9 cellular contexts compared by ENCODE assay signal in the genomic region with DNA sequence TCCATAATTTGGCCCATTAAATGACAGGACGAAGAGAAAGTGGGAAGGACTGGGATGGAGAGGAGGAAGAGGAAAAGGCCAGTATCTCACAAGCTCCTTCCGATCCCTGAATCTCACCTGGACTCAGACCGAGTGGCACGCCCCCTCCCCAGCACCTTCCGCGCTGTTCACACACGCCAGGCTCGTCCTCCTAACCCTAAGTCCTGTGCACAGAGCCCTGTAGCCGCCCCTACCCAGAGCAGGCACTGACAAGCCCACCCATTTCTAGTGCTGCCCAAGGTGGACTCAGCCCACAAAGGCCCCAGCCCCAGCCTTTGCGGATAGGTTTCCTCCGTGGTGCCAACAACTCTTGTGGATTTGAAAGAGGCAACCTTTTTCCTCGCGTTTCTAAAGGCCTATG. TPM values are rescaled to one million over a fixed set of nuclear protein-coding genes. Genes with fewer than 3 reads are reported as not detected.
DNase-seq lines count a peak whose midpoint lies in the region; ATAC-seq and TF ChIP-seq lines count a peak whose summit lies in the region.
"Had no signal": no experiment of that assay in that cellular context is flagged by ENCODE, and none has a peak within 500 bp of the region (broad histone marks: within the 10 kb centered on the region; RNA-seq: fewer than 3 reads in every experiment).

No MANE protein-coding gene starts in this region.

- H3F3A ChIP-seq in SK-N-SH (replicated peaks; ENCODE audit: insufficient read depth): peaks cover 22% of the 10 kb centered on the region

- TF ChIP-seq EP300 in SK-N-SH (IDR thresholded peaks at IDR 0.05; ENCODE audit: borderline replicate concordance in 1 of 2, low read depth in 1 of 2, low read length in 1 of 2) (no peak), sigmoid colon (IDR thresholded peaks at IDR 0.05) (no peak)

- H3K4me1 ChIP-seq in SK-N-SH (ENCODE audit: control insufficient read depth in 1 of 2, insufficient read depth in 2 of 2, low read depth in 1 of 2, low read length in 1 of 2) (peaks cover 0 to 12% of the 10 kb centered on the region in 2 experiments; a peak in 1 of 4 replicates), iPS-15b (ENCODE audit: control insufficient read depth, insufficient read depth, low read length) (peaks cover 26% of the 10 kb centered on the region), sigmoid colon (peaks cover 0 to 16% (median 14%) of the 10 kb centered on the region in 4 donors)

- WGBS in SK-N-SH (ENCODE audit: low lambda C conversion rate): 23% methylated on average over 11 of the region's 13 CpGs
- WGBS in sigmoid colon, 2 donors: 39 to 70% methylated on average over 13 of the region's 13 CpGs

- H3K9me3 ChIP-seq in SK-N-SH (no peaks in the 10 kb centered on the region), iPS-15b (ENCODE audit: control insufficient read depth, insufficient read depth, low read length) (no peaks in the 10 kb centered on the region), sigmoid colon (no peaks in the 10 kb centered on the region)

- TF ChIP-seq POLR2A in sigmoid colon (IDR thresholded peaks at IDR 0.05): no peak

- peaks cover 12% of the 10 kb centered on the region; the same call in 1 of the 2 replicates for H3K79me2 ChIP-seq in SK-N-SH (ENCODE audit: insufficient read depth)

- H3K4me3 ChIP-seq in SK-N-SH (ENCODE audit: low read depth in 2 of 2, low read length in 1 of 2) (peak overlapping the region; percentile 50 to 63), iPS-15b (ENCODE audit: low read depth, low read length) (peak overlapping the region; percentile 83), sigmoid colon (peak overlapping the region in 3 of 4 donors; percentile 36 to 52 (median 42))

- no peak overlapping the region; the same call in 1 of the 2 replicates for H2AFZ ChIP-seq in SK-N-SH (ENCODE audit: low read depth)

- H3K9me2 ChIP-seq in SK-N-SH: no peaks in the 10 kb centered on the region

- intact Hi-C loops in sigmoid colon (cut with DNase I): no loop called here

- TF ChIP-seq CTCF in SK-N-SH (IDR thresholded peaks at IDR 0.05): no peak
- TF ChIP-seq CTCF in sigmoid colon (IDR thresholded peaks at IDR 0.05): no peak

- no peak for DNase-seq in SK-N-SH
- peak; percentile 16 for DNase-seq in astrocyte of the hippocampus (ENCODE audit: low read depth, low spot score)
- DNase-seq in sigmoid colon: no peak
- no peak for DNase-seq in glomerular visceral epithelial cell (ENCODE audit: extremely low spot score)
- DNase-seq in HuH-7.5 (ENCODE audit: low spot score): no peak
- DNase-seq in globus pallidus (ENCODE audit: low spot score): no peak
- DNase-seq: effector memory CD4-positive, alpha-beta T cell had no signal

- no peak for ATAC-seq in SK-N-SH treated with all-trans-retinoic acid at 6 μM for 48 hours

- H3K36me3 ChIP-seq in SK-N-SH (replicated peaks in 1 of 2; ENCODE audit: control insufficient read depth in 1 of 2, insufficient read depth in 2 of 2, low read length in 1 of 2) (no peaks in the 10 kb centered on the region), iPS-15b (ENCODE audit: control insufficient read depth, insufficient read depth, low read length) (no peaks in the 10 kb centered on the region), sigmoid colon (no peaks in the 10 kb centered on the region)

- TF ChIP-seq RAD21 in SK-N-SH (IDR thresholded peaks at IDR 0.05; ENCODE audit: low read length): no peak

- no peaks in the 10 kb centered on the region for H4K20me1 ChIP-seq in SK-N-SH (ENCODE audit: insufficient read depth)

- H3K9ac ChIP-seq in SK-N-SH (peak overlapping the region; percentile 45; the same call in 1 of the 2 replicates), iPS-15b (ENCODE audit: low read depth, low read length) (no peak overlapping the region)

- CTCF ChIA-PET in SK-N-SH (lab: Yijun Ruan, JAX): no interaction called here

- H3K4me2 ChIP-seq in SK-N-SH: peak overlapping the region; percentile 86

- POLR2A ChIA-PET in SK-N-SH (lab: Yijun Ruan, JAX): no interaction called here

- H3K27ac ChIP-seq in SK-N-SH (ENCODE audit: low read depth in 2 of 2, low read length in 1 of 2) (peak overlapping the region in 1 of 2 experiments; percentile 34; a peak in 1 of 4 replicates), sigmoid colon (no peak overlapping the region)

- H3K27me3 ChIP-seq in SK-N-SH (ENCODE audit: insufficient read depth): no peaks in the 10 kb centered on the region; the same call in 1 of the 2 replicates
- peaks cover 34% of the 10 kb centered on the region for H3K27me3 ChIP-seq in iPS-15b (ENCODE audit: control insufficient read depth, insufficient read depth, low read length)
- H3K27me3 ChIP-seq in sigmoid colon: peaks cover 10 to 63% (median 39%) of the 10 kb centered on the region in 3 donors

TF ChIP-seq in SK-N-SH, 30 proteins besides CTCF, POLR2A, EP300 and RAD21 (continues in another document):
- TF ChIP-seq, protein P1, sequence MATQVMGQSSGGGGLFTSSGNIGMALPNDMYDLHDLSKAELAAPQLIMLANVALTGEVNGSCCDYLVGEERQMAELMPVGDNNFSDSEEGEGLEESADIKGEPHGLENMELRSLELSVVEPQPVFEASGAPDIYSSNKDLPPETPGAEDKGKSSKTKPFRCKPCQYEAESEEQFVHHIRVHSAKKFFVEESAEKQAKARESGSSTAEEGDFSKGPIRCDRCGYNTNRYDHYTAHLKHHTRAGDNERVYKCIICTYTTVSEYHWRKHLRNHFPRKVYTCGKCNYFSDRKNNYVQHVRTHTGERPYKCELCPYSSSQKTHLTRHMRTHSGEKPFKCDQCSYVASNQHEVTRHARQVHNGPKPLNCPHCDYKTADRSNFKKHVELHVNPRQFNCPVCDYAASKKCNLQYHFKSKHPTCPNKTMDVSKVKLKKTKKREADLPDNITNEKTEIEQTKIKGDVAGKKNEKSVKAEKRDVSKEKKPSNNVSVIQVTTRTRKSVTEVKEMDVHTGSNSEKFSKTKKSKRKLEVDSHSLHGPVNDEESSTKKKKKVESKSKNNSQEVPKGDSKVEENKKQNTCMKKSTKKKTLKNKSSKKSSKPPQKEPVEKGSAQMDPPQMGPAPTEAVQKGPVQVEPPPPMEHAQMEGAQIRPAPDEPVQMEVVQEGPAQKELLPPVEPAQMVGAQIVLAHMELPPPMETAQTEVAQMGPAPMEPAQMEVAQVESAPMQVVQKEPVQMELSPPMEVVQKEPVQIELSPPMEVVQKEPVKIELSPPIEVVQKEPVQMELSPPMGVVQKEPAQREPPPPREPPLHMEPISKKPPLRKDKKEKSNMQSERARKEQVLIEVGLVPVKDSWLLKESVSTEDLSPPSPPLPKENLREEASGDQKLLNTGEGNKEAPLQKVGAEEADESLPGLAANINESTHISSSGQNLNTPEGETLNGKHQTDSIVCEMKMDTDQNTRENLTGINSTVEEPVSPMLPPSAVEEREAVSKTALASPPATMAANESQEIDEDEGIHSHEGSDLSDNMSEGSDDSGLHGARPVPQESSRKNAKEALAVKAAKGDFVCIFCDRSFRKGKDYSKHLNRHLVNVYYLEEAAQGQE (IDR thresholded peaks at IDR 0.05; ENCODE audit: low read depth, low read length): no peak
- no peak for TF ChIP-seq GATA2 (CRISPR knock-in tag; IDR thresholded peaks at IDR 0.05)
- TF ChIP-seq RXRA (IDR thresholded peaks at IDR 0.05; ENCODE audit: borderline replicate concordance, low read depth): no peak
- TF ChIP-seq, protein P2, sequence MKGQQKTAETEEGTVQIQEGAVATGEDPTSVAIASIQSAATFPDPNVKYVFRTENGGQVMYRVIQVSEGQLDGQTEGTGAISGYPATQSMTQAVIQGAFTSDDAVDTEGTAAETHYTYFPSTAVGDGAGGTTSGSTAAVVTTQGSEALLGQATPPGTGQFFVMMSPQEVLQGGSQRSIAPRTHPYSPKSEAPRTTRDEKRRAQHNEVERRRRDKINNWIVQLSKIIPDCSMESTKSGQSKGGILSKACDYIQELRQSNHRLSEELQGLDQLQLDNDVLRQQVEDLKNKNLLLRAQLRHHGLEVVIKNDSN (IDR thresholded peaks at IDR 0.05; ENCODE audit: borderline replicate concordance, low read depth): no peak

TF ChIP-seq in SK-N-SH treated with all-trans-retinoic acid at 6 μM for 48 hours, 23 proteins besides CTCF, POLR2A, EP300 and RAD21 (continues in another document):
- TF ChIP-seq, protein P3, sequence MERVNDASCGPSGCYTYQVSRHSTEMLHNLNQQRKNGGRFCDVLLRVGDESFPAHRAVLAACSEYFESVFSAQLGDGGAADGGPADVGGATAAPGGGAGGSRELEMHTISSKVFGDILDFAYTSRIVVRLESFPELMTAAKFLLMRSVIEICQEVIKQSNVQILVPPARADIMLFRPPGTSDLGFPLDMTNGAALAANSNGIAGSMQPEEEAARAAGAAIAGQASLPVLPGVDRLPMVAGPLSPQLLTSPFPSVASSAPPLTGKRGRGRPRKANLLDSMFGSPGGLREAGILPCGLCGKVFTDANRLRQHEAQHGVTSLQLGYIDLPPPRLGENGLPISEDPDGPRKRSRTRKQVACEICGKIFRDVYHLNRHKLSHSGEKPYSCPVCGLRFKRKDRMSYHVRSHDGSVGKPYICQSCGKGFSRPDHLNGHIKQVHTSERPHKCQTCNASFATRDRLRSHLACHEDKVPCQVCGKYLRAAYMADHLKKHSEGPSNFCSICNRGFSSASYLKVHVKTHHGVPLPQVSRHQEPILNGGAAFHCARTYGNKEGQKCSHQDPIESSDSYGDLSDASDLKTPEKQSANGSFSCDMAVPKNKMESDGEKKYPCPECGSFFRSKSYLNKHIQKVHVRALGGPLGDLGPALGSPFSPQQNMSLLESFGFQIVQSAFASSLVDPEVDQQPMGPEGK (CRISPR knock-in tag; IDR thresholded peaks at IDR 0.05; ENCODE audit: borderline replicate concordance): no peak
- TF ChIP-seq ZNF565 (CRISPR knock-in tag; conservative IDR thresholded peaks at IDR 0.05; ENCODE audit: low read depth) (no peak), RARB (CRISPR knock-in tag; IDR thresholded peaks at IDR 0.05) (no peak), GLIS3 (CRISPR knock-in tag; IDR thresholded peaks at IDR 0.05) (no peak), OSR1 (CRISPR knock-in tag; IDR thresholded peaks at IDR 0.05) (no peak)

RNA-seq across cellular contexts. Expression of a gene that starts 9.2 kb away (rescaled TPM):
- polyA plus RNA-seq in SK-N-SH (2012; rRNA removed) (0.55 and 0.67 TPM in 2 replicates), sigmoid colon (1 to 10 TPM in 1 of 3 donors, under 1 TPM in 2; 0.46 to 3.0 (median 0.60) TPM)
- polyA plus RNA-seq in SK-N-SH (2012; cell fraction: cytosol; rRNA removed): 0.55 and 0.71 TPM in 2 replicates
- polyA plus RNA-seq in SK-N-SH (2012; cell fraction: nucleus; rRNA removed): 0.76 and 0.85 TPM in 2 replicates
- total RNA-seq in sigmoid colon: 1 to 10 TPM in 3 of 4 donors, under 1 TPM in 1; 0.66 to 1.8 (median 1.1) TPM
